1 cellular context compared by ENCODE assay signal in the genomic region with DNA sequence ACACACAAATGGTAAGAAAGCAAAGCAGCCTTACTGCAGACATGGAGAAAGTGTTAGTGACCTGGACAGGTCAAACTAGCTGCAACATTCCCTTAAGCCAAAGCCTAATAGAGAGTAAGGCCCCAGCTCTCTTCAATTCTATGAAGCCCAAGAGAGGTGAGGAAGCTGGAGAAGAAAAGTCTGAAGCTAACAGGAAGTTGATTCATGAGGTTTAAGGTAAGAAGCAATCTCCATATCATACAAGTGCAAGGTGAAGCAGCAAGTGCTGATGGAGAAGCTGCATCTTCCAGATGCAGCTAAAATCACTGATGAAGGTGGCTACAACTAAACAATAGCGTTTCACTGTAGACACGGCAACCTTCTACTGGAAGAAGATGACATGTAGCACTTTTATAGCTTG.
TF ChIP-seq lines count a peak whose summit lies in the region.

No MANE protein-coding gene starts in this region.

TF ChIP-seq in K562, 482 proteins besides CTCF, POLR2A, EP300 and RAD21:
- no peak for TF ChIP-seq MAFF (IDR thresholded peaks at IDR 0.05; ENCODE audit: low read length)
- TF ChIP-seq JUNB (CRISPR knock-in tag; conservative IDR thresholded peaks at IDR 0.05): no peak
- TF ChIP-seq, protein P1, sequence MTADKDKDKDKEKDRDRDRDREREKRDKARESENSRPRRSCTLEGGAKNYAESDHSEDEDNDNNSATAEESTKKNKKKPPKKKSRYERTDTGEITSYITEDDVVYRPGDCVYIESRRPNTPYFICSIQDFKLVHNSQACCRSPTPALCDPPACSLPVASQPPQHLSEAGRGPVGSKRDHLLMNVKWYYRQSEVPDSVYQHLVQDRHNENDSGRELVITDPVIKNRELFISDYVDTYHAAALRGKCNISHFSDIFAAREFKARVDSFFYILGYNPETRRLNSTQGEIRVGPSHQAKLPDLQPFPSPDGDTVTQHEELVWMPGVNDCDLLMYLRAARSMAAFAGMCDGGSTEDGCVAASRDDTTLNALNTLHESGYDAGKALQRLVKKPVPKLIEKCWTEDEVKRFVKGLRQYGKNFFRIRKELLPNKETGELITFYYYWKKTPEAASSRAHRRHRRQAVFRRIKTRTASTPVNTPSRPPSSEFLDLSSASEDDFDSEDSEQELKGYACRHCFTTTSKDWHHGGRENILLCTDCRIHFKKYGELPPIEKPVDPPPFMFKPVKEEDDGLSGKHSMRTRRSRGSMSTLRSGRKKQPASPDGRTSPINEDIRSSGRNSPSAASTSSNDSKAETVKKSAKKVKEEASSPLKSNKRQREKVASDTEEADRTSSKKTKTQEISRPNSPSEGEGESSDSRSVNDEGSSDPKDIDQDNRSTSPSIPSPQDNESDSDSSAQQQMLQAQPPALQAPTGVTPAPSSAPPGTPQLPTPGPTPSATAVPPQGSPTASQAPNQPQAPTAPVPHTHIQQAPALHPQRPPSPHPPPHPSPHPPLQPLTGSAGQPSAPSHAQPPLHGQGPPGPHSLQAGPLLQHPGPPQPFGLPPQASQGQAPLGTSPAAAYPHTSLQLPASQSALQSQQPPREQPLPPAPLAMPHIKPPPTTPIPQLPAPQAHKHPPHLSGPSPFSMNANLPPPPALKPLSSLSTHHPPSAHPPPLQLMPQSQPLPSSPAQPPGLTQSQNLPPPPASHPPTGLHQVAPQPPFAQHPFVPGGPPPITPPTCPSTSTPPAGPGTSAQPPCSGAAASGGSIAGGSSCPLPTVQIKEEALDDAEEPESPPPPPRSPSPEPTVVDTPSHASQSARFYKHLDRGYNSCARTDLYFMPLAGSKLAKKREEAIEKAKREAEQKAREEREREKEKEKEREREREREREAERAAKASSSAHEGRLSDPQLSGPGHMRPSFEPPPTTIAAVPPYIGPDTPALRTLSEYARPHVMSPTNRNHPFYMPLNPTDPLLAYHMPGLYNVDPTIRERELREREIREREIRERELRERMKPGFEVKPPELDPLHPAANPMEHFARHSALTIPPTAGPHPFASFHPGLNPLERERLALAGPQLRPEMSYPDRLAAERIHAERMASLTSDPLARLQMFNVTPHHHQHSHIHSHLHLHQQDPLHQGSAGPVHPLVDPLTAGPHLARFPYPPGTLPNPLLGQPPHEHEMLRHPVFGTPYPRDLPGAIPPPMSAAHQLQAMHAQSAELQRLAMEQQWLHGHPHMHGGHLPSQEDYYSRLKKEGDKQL (CRISPR knock-in tag; IDR thresholded peaks at IDR 0.05; ENCODE audit: borderline replicate concordance): no peak
- TF ChIP-seq ZFX (CRISPR knock-in tag; IDR thresholded peaks at IDR 0.05): no peak
- TF ChIP-seq JUND (IDR thresholded peaks at IDR 0.05; ENCODE audit: borderline replicate concordance, low read depth, low read length): no peak
- TF ChIP-seq JUND (tag; IDR thresholded peaks at IDR 0.05; ENCODE audit: borderline replicate concordance, low read depth, low read length): no peak
- no peak for TF ChIP-seq NR2F6 (CRISPR knock-in tag; IDR thresholded peaks at IDR 0.05)
- TF ChIP-seq, protein P2, sequence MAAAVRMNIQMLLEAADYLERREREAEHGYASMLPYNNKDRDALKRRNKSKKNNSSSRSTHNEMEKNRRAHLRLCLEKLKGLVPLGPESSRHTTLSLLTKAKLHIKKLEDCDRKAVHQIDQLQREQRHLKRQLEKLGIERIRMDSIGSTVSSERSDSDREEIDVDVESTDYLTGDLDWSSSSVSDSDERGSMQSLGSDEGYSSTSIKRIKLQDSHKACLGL (CRISPR knock-in tag; IDR thresholded peaks at IDR 0.05; ENCODE audit: borderline replicate concordance, poor library complexity, severe bottlenecking): no peak
- TF ChIP-seq SRSF9 (IDR thresholded peaks at IDR 0.05; ENCODE audit: borderline replicate concordance, low read depth, low read length): no peak
- no peak for TF ChIP-seq POLR3A (IDR thresholded peaks at IDR 0.05; ENCODE audit: borderline replicate concordance, extremely low read depth, insufficient read depth, insufficient read length)
- TF ChIP-seq, protein P3, sequence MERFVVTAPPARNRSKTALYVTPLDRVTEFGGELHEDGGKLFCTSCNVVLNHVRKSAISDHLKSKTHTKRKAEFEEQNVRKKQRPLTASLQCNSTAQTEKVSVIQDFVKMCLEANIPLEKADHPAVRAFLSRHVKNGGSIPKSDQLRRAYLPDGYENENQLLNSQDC (CRISPR knock-in tag; IDR thresholded peaks at IDR 0.05): no peak
- TF ChIP-seq ZBTB17 (CRISPR knock-in tag; IDR thresholded peaks at IDR 0.05): no peak
- TF ChIP-seq, protein P4, sequence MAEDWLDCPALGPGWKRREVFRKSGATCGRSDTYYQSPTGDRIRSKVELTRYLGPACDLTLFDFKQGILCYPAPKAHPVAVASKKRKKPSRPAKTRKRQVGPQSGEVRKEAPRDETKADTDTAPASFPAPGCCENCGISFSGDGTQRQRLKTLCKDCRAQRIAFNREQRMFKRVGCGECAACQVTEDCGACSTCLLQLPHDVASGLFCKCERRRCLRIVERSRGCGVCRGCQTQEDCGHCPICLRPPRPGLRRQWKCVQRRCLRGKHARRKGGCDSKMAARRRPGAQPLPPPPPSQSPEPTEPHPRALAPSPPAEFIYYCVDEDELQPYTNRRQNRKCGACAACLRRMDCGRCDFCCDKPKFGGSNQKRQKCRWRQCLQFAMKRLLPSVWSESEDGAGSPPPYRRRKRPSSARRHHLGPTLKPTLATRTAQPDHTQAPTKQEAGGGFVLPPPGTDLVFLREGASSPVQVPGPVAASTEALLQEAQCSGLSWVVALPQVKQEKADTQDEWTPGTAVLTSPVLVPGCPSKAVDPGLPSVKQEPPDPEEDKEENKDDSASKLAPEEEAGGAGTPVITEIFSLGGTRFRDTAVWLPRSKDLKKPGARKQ (CRISPR knock-in tag; IDR thresholded peaks at IDR 0.05): no peak
- TF ChIP-seq, protein P5, sequence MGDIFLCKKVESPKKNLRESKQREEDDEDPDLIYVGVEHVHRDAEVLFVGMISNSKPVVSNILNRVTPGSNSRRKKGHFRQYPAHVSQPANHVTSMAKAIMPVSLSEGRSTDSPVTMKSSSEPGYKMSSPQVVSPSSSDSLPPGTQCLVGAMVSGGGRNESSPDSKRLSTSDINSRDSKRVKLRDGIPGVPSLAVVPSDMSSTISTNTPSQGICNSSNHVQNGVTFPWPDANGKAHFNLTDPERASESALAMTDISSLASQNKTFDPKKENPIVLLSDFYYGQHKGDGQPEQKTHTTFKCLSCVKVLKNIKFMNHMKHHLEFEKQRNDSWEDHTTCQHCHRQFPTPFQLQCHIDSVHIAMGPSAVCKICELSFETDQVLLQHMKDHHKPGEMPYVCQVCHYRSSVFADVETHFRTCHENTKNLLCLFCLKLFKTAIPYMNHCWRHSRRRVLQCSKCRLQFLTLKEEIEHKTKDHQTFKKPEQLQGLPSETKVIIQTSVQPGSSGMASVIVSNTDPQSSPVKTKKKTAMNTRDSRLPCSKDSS (IDR thresholded peaks at IDR 0.05; ENCODE audit: low read depth, partially characterized antibody): no peak
